15 cellular contexts compared by ENCODE assay signal in genomic region chrX:68681443-68681941, GRCh38. TPM values are rescaled to one million over a fixed set of nuclear protein-coding genes. Genes with fewer than 3 reads are reported as not detected.
A peak's percentile ranks its signal among the peaks of the same experiment; 100 is the strongest.
DNase-seq lines count a peak whose midpoint lies in the region; ATAC-seq and TF ChIP-seq lines count a peak whose summit lies in the region.
"Had no signal": no experiment of that assay in that cellular context is flagged by ENCODE, and none has a peak within 500 bp of the region (broad histone marks: within the 10 kb centered on the region; RNA-seq: fewer than 3 reads in every experiment).

No MANE protein-coding gene starts in this region.

- no peaks in the 10 kb centered on the region for H3K9me3 Mint-ChIP-seq in GM23338

- WGBS in heart left ventricle, 4 donors, result 33 to 54% (median 45%) methylated on average over 2 of the region's 2 CpGs

- H2AFZ ChIP-seq in fibroblast of lung (ENCODE audit: low read length) (no peak overlapping the region), GM23338 (no peak overlapping the region)

- no peaks in the 10 kb centered on the region for H3K9me3 ChIP-seq in heart left ventricle
- H3K9me3 ChIP-seq in fibroblast of lung (ENCODE audit: control insufficient read depth, insufficient read depth, low read depth, low read length), result no peaks in the 10 kb centered on the region

- no peak overlapping the region for H3K27ac Mint-ChIP-seq in GM23338
- H3K27ac Mint-ChIP-seq: immature natural killer cell, nephron progenitor cell had no signal

- in situ Hi-C loops in KBM-7 (cut with MboI; ENCODE audit: low pct_unique_long_range_greater_than_20kb, low sequenced_read_pairs), result no loop called here

- no peaks in the 10 kb centered on the region for H3F3A ChIP-seq in GM23338 (replicated peaks; ENCODE audit: low read depth)

- H3K4me1 Mint-ChIP-seq in GM23338, result peaks cover 49% of the 10 kb centered on the region

- peaks cover 0 to 14% (median 0%) of the 10 kb centered on the region in 9 donors for H3K27me3 ChIP-seq in heart left ventricle
- H3K27me3 ChIP-seq in fibroblast of lung (ENCODE audit: control insufficient read depth, insufficient read depth, low read length), result no peaks in the 10 kb centered on the region
- no peaks in the 10 kb centered on the region for H3K27me3 ChIP-seq in GM23338 (ENCODE audit: insufficient read depth)

- H4K20me1 ChIP-seq in fibroblast of lung (ENCODE audit: control insufficient read depth, extremely low read depth, insufficient read depth, low read length) (no peaks in the 10 kb centered on the region), GM23338 (replicated peaks; ENCODE audit: insufficient read depth) (no peaks in the 10 kb centered on the region)

- H3K36me3 Mint-ChIP-seq in GM23338 (ENCODE audit: low read depth), result no peaks in the 10 kb centered on the region
- H3K36me3 Mint-ChIP-seq: immature natural killer cell had no signal

- ATAC-seq in heart left ventricle (peak; percentile 11 to 43 (median 30)), Right ventricle myocardium inferior (no peak), GM21529 (IDR thresholded peaks at IDR 0.05; ENCODE audit: unreplicated experiment) (no peak), GM23338 (no peak), omental fat pad (ENCODE audit: low FRiP score) (no peak)
- ATAC-seq: activated CD4-positive, CD25-positive, alpha-beta regulatory T cell treated with anti-CD3 and anti-CD28 coated beads, Interleukin-2, amount 50 U/mL, for 24 hours had no signal

- intact Hi-C loops in heart left ventricle (cut with DNase I) (no loop called here), Right ventricle myocardium inferior (cut with DNase I) (loop anchor here (10.0 kb wide), 1 partner anchor 147 kb away; no protein-coding TSS in a partner anchor)

- no peak for TF ChIP-seq POLR2A in heart left ventricle (IDR thresholded peaks at IDR 0.05)

- H3K4me2 ChIP-seq in fibroblast of lung (ENCODE audit: extremely low read depth, insufficient read depth, low read length), result no peak overlapping the region
- H3K4me2 ChIP-seq in GM23338, result no peak overlapping the region
- H3K4me2 ChIP-seq: smooth muscle cell had no signal

- peak in 3 of 5 donors; percentile 32 to 36 (median 33) for DNase-seq in heart left ventricle
- DNase-seq in Right ventricle myocardium inferior (ENCODE audit: missing footprints), result no peak
- peak; percentile 37 for DNase-seq in KBM-7
- peak; percentile 52 to 86 for DNase-seq in fibroblast of lung (ENCODE audit: low read depth in 2 of 2)
- DNase-seq in stromal cell of bone marrow (ENCODE audit: low read depth), result peak; percentile 91
- DNase-seq in GM23338 (ENCODE audit: low spot score), result no peak
- DNase-seq in omental fat pad (ENCODE audit: low spot score), result no peak
- DNase-seq: caudate nucleus, DMS79 treated with DMSO at 0.1 percent for 48 hours, immature natural killer cell, NCI-H524, nephron progenitor cell had no signal

- H3K4me1 ChIP-seq in heart left ventricle, result peaks cover 0 to 57% (median 23%) of the 10 kb centered on the region in 12 donors
- H3K4me1 ChIP-seq in fibroblast of lung (ENCODE audit: control insufficient read depth, extremely low read depth, insufficient read depth, low read length), result peaks cover 5% of the 10 kb centered on the region
- 0 out of 2 replicates have a peak, but pooled peaks cover 7% of the 10 kb centered on the region for H3K4me1 ChIP-seq in GM23338 (ENCODE audit: insufficient read depth)

- peaks cover 9% of the 10 kb centered on the region for H3K27me3 Mint-ChIP-seq in GM23338 (ENCODE audit: insufficient read depth, low read depth, poor library complexity)

- H3K79me2 ChIP-seq in fibroblast of lung (ENCODE audit: control insufficient read depth, insufficient read depth, low read length) (no peaks in the 10 kb centered on the region), GM23338 (replicated peaks; ENCODE audit: insufficient read depth) (no peaks in the 10 kb centered on the region)

- TF ChIP-seq CTCF in heart left ventricle (IDR thresholded peaks at IDR 0.05) (no peak), fibroblast of lung (conservative IDR thresholded peaks at IDR 0.05 in 1 of 2, IDR thresholded peaks at IDR 0.05 in 1 of 2; ENCODE audit: low read depth in 1 of 2, low read length in 2 of 2) (no peak), GM23338 (conservative IDR thresholded peaks at IDR 0.05; ENCODE audit: low read depth in 2 of 2) (no peak), omental fat pad (IDR thresholded peaks at IDR 0.05) (no peak)

- no peak overlapping the region for H3K9ac ChIP-seq in fibroblast of lung (ENCODE audit: insufficient read depth, low read length)

- H3K36me3 ChIP-seq in heart left ventricle, result no peaks in the 10 kb centered on the region
- H3K36me3 ChIP-seq in fibroblast of lung (ENCODE audit: control insufficient read depth, insufficient read depth, low read length), result no peaks in the 10 kb centered on the region
- H3K36me3 ChIP-seq in GM23338 (ENCODE audit: insufficient read depth), result no peaks in the 10 kb centered on the region

- H3K4me3 ChIP-seq in heart left ventricle (no peak overlapping the region), fibroblast of lung (replicated peaks in 1 of 4; ENCODE audit: control extremely low read depth in 1 of 4, insufficient read depth in 1 of 4, low read depth in 3 of 4, low read length in 4 of 4) (no peak overlapping the region), GM23338 (no peak overlapping the region)
- H3K4me3 ChIP-seq: smooth muscle cell had no signal

- H3K27ac ChIP-seq in heart left ventricle (peak overlapping the region in 4 of 12 donors; percentile 3 to 30 (median 14)), fibroblast of lung (ENCODE audit: insufficient read depth, low read length) (no peak overlapping the region), GM23338 (ENCODE audit: low read depth) (no peak overlapping the region)

- no peak overlapping the region for H3K4me3 Mint-ChIP-seq in GM23338
- H3K4me3 Mint-ChIP-seq: immature natural killer cell, nephron progenitor cell had no signal

- H3K9me2 ChIP-seq in GM23338 (ENCODE audit: insufficient read depth), result no peaks in the 10 kb centered on the region

TF ChIP-seq in GM23338, 12 proteins besides CTCF, POLR2A, EP300 and RAD21:
- TF ChIP-seq ZNF114 (CRISPR knock-in tag; IDR thresholded peaks at IDR 0.05) (no peak), ZNF331 (CRISPR knock-in tag; IDR thresholded peaks at IDR 0.05; ENCODE audit: low read depth) (no peak)

RNA-seq across cellular contexts. Expression of gene STARD8, which starts 34.0 kb away (rescaled TPM):
- 10 to 100 TPM in 3 of 9 donors, 1 to 10 TPM in 6; 5.6 to 17.5 (median 7.1) TPM for total RNA-seq in heart left ventricle
- polyA plus RNA-seq in heart left ventricle, result 1 to 10 TPM; 4.2 to 6.5 TPM
- 11.7 TPM for total RNA-seq in Right ventricle myocardium inferior
- 1.5 TPM in 2 replicates for total RNA-seq in fibroblast of lung
- 0.76 and 1.1 TPM in 2 replicates for polyA plus RNA-seq in fibroblast of lung
- polyA plus RNA-seq in fibroblast of lung (2012), result 0.83 and 1.3 TPM in 2 replicates
- polyA minus RNA-seq in fibroblast of lung (ENCODE audit: low replicate concordance), result 1.9 and 4.3 TPM in 2 replicates
- 3.5 and 5.6 TPM in 2 replicates for total RNA-seq in GM23338 (2014; rRNA removed; shearing (Covaris generic))
- 0.74 and 1.0 TPM in 2 replicates for polyA plus RNA-seq in GM23338 (2016; fragmentation: Nextera tagmentation; extraction: Ambion mirVana)
- 10 to 100 TPM; 14.2 to 40.2 (median 24.2) TPM for total RNA-seq in omental fat pad

Comparison
In these comparisons a context has a peak if more than half of its experiments do, and no peak if none do; other contexts are left out.
1. ATAC-seq: peak in heart left ventricle (4 of 4); none in Right ventricle myocardium inferior (single experiment), GM21529 (single experiment), GM23338 (single experiment) and omental fat pad (single experiment).
2. DNase-seq: peak in heart left ventricle (3 of 5), KBM-7 (single experiment), fibroblast of lung (2 of 2) and stromal cell of bone marrow (single experiment); none in Right ventricle myocardium inferior (single experiment), GM23338 (single experiment) and omental fat pad (single experiment).